Comparison of ENCODE assay signal across 8 cellular contexts in the genomic region with DNA sequence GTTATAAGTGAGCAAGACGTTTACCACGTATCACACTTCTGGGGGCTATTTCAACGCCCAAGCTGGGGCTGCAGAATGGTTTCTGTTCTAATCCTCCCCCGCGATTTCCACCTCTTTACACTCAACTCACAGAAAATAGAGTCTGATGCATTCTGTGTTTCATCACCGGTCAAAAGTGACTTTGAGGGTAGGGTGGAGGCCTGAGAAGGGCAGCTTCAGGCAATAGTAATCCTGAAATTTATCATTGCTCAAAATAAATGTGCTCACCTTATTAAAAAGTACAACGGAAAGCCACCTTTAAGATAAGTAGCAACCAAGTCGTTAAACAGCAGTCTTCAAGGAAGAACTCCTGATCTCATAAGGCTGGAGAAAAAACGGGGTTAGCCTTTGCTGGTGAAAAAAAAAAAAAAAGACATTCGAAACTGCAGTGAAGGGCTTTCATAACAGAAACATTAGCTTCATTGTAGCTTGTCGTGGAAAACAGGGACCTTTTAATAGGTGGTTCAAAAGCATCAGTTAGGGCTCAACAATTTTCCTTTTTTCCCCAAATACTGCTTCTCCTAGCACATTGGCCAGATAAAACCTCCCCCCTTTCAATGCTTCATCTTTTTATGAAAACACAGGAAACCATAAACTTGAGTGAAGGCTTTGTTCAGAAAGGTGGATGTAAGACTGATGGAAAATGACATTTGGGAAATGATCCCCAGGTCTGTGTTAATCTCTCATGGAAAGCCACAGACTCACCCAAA.
DNase-seq lines count a peak whose midpoint lies in the region; ATAC-seq, FAIRE-seq and TF ChIP-seq lines count a peak whose summit lies in the region.

No MANE protein-coding gene starts in this region.

- H3K9me3 Mint-ChIP-seq in activated naive CD8-positive, alpha-beta T cell treated with anti-CD3 and anti-CD28 coated beads, Interleukin-2, amount 10 ng/mL, durations not matched to agents 7 days and 5 days, result no peaks in the 10 kb centered on the region

- peaks cover 1% of the 10 kb centered on the region for H3K27me3 Mint-ChIP-seq in activated naive CD8-positive, alpha-beta T cell treated with anti-CD3 and anti-CD28 coated beads, Interleukin-2, amount 10 ng/mL, durations not matched to agents 7 days and 5 days

- TF ChIP-seq POLR2A in GM12891 (IDR thresholded peaks at IDR 0.05; ENCODE audit: low read depth, low read length), result no peak

- FAIRE-seq in GM12891 (lab: Jason Lieb, UNC), result peak; percentile 57

- H3K36me3 Mint-ChIP-seq in activated naive CD8-positive, alpha-beta T cell treated with anti-CD3 and anti-CD28 coated beads, Interleukin-2, amount 10 ng/mL, durations not matched to agents 7 days and 5 days, result peaks cover 2% of the 10 kb centered on the region

- POLR2A ChIA-PET in activated naive CD8-positive, alpha-beta T cell treated with anti-CD3 and anti-CD28 coated beads, Interleukin-2, amount 10 ng/mL, durations not matched to agents 7 days and 5 days (lab: Charles Lee), result interaction anchor here (0.6 to 6.8 kb wide), 12 partner anchors 8 to 1467 kb away, joined by 3 to 263 read pairs (median 4); partner anchors contain the start of gene PTGR2

- H3K27ac Mint-ChIP-seq in activated naive CD8-positive, alpha-beta T cell treated with anti-CD3 and anti-CD28 coated beads, Interleukin-2, amount 10 ng/mL, durations not matched to agents 7 days and 5 days, result peak overlapping the region; percentile 99

- ATAC-seq in activated naive CD8-positive, alpha-beta T cell treated with anti-CD3 and anti-CD28 coated beads, Interleukin-2, amount 10 ng/mL, durations not matched to agents 7 days and 5 days (ENCODE audit: low read depth), result no peak

- H3K4me3 Mint-ChIP-seq in activated naive CD8-positive, alpha-beta T cell treated with anti-CD3 and anti-CD28 coated beads, Interleukin-2, amount 10 ng/mL, durations not matched to agents 7 days and 5 days, result peak overlapping the region; percentile 94

- no peak for DNase-seq in GM12891 (ENCODE audit: insufficient read length, low spot score)
- peak; percentile 32 for DNase-seq in M059J (ENCODE audit: low read depth)
- no peak for DNase-seq in activated naive CD8-positive, alpha-beta T cell treated with anti-CD3 and anti-CD28 coated beads, Interleukin-2, amount 10 ng/mL, durations not matched to agents 7 days and 5 days
- DNase-seq in iris pigment epithelial cell (ENCODE audit: low read depth), result peak; percentile 68
- peak; percentile 47 for DNase-seq in stimulated activated CD4-positive, alpha-beta T cell treated with anti-CD3 and anti-CD28 coated beads, Interleukin-4, amount 100 ng/mL, for 1 hour
- DNase-seq in mesenteric fat pad (ENCODE audit: low spot score), result no peak
- DNase-seq in COR-L47 (lab: John Stamatoyannopoulos, UW), result no peak
- no peak for DNase-seq in HuH-7 (ENCODE audit: low spot score)

- peaks cover 53% of the 10 kb centered on the region for H3K4me1 Mint-ChIP-seq in activated naive CD8-positive, alpha-beta T cell treated with anti-CD3 and anti-CD28 coated beads, Interleukin-2, amount 10 ng/mL, durations not matched to agents 7 days and 5 days

TF ChIP-seq in GM12891, 5 proteins besides CTCF, POLR2A, EP300 and RAD21:
- no peak for TF ChIP-seq SPI1 (IDR thresholded peaks at IDR 0.05; ENCODE audit: low read depth, low read length)
- no peak; the same call in 1 of the 2 replicates for TF ChIP-seq POLR2AphosphoS5 (IDR thresholded peaks at IDR 0.05; ENCODE audit: low read depth, low read length)
- no peak for TF ChIP-seq PAX5 (IDR thresholded peaks at IDR 0.05; ENCODE audit: insufficient read depth, low read length, severe bottlenecking)
- TF ChIP-seq TAF1 (IDR thresholded peaks at IDR 0.05; ENCODE audit: low read depth, low read length), result no peak
- TF ChIP-seq POU2F2 (IDR thresholded peaks at IDR 0.05; ENCODE audit: low read depth, low read length), result no peak; the same call in 1 of the 2 replicates
TF ChIP-seq in GM12891: peak in this region for 0.

Comparison
In these comparisons a context has a peak if more than half of its experiments do, and no peak if none do; other contexts are left out.
1. DNase-seq: peak in M059J (single experiment), iris pigment epithelial cell (single experiment) and stimulated activated CD4-positive, alpha-beta T cell treated with anti-CD3 and anti-CD28 coated beads, Interleukin-4, amount 100 ng/mL, for 1 hour (single experiment); none in GM12891 (single experiment), activated naive CD8-positive, alpha-beta T cell treated with anti-CD3 and anti-CD28 coated beads, Interleukin-2, amount 10 ng/mL, durations not matched to agents 7 days and 5 days (single experiment), mesenteric fat pad (single experiment), COR-L47 (single experiment) and HuH-7 (single experiment).